ENCODE assay signal across 10 cellular contexts in genomic region chr1:223725578-223725977, GRCh38. TPM values are rescaled to one million over a fixed set of nuclear protein-coding genes. Genes with fewer than 3 reads are reported as not detected.
DNase-seq lines count a peak whose midpoint lies in the region; ATAC-seq and TF ChIP-seq lines count a peak whose summit lies in the region.
"Had no signal": no experiment of that assay in that cellular context is flagged by ENCODE, and none has a peak within 500 bp of the region (broad histone marks: within the 10 kb centered on the region; RNA-seq: fewer than 3 reads in every experiment).

No MANE protein-coding gene starts in this region.

- peak overlapping the region in 1 of 2 experiments; percentile 37 for H2BK12ac ChIP-seq in mesenchymal stem cell (ENCODE audit: low read length in 2 of 2)

- no peak overlapping the region for H3K23ac ChIP-seq in mesenchymal stem cell (ENCODE audit: low read length in 2 of 2)

- H2BK120ac ChIP-seq in mesenchymal stem cell (ENCODE audit: low read depth, low read length), result peak overlapping the region; percentile 9

- H3K9ac ChIP-seq in adipocyte (ENCODE audit: low read length) (peak overlapping the region; percentile 80), mesenchymal stem cell (ENCODE audit: low read length) (peak overlapping the region; percentile 86)

- H3K27me3 ChIP-seq in adipocyte (replicated peaks; ENCODE audit: control insufficient read depth, insufficient read depth, low read length) (no peaks in the 10 kb centered on the region), mesenchymal stem cell (ENCODE audit: control insufficient read depth in 1 of 2, insufficient read depth in 1 of 2, low read length in 2 of 2) (no peaks in the 10 kb centered on the region), tibial nerve (no peaks in the 10 kb centered on the region), HAP-1 (ENCODE audit: low read depth) (no peaks in the 10 kb centered on the region)

- H3K4me2 ChIP-seq in mesenchymal stem cell (ENCODE audit: low read length, poor library complexity, severe bottlenecking), result no peak overlapping the region

- peaks cover 58% of the 10 kb centered on the region for H3K4me1 ChIP-seq in adipocyte (ENCODE audit: control insufficient read depth, insufficient read depth, low read length)
- peaks cover 35% of the 10 kb centered on the region for H3K4me1 ChIP-seq in mesenchymal stem cell (ENCODE audit: control insufficient read depth, insufficient read depth, low read depth, low read length)
- peaks cover 0 to 64% (median 31%) of the 10 kb centered on the region in 4 donors for H3K4me1 ChIP-seq in tibial nerve
- H3K4me1 ChIP-seq in HAP-1, result peaks cover 5% of the 10 kb centered on the region; the same call in 1 of the 2 replicates

- TF ChIP-seq CTCF in tibial nerve (IDR thresholded peaks at IDR 0.05), result no peak

- no peak for TF ChIP-seq POLR2A in tibial nerve (IDR thresholded peaks at IDR 0.05)

- whole genome bisulfite sequencing in mesenchymal stem cell, result 84% methylated on average over 8 of the region's 8 CpGs
- 80 to 89% methylated on average over 8 of the region's 8 CpGs for WGBS in tibial nerve, 2 donors

- H3K27me3 Mint-ChIP-seq in activated T-cell treated with anti-CD3 and anti-CD28 coated beads, Interleukin-2, amount 50 U/mL, for 24 hours, result no peaks in the 10 kb centered on the region

- peaks cover 55% of the 10 kb centered on the region for H3K36me3 Mint-ChIP-seq in activated T-cell treated with anti-CD3 and anti-CD28 coated beads, Interleukin-2, amount 50 U/mL, for 24 hours (ENCODE audit: low read depth)

- H2AK5ac ChIP-seq in mesenchymal stem cell (ENCODE audit: low read length, severe bottlenecking), result peak overlapping the region; percentile 3

- H3K27ac ChIP-seq in mesenchymal stem cell (ENCODE audit: low read length, poor library complexity, severe bottlenecking) (peak overlapping the region; percentile 62), tibial nerve (peak overlapping the region in 3 of 4 donors; percentile 37 to 93 (median 81))

- no peak for ATAC-seq in GM21825 (IDR thresholded peaks at IDR 0.05; ENCODE audit: unreplicated experiment)

- peak overlapping the region in 1 of 2 experiments; percentile 0 for H3K14ac ChIP-seq in mesenchymal stem cell (ENCODE audit: low read length in 2 of 2)

- no peaks in the 10 kb centered on the region for H3K79me1 ChIP-seq in mesenchymal stem cell (replicated peaks; ENCODE audit: low read length, poor library complexity, severe bottlenecking)

- no peak overlapping the region for H4K8ac ChIP-seq in mesenchymal stem cell (ENCODE audit: low read length)

- peak overlapping the region in 1 of 2 experiments; percentile 75 for H3K4ac ChIP-seq in mesenchymal stem cell (ENCODE audit: low read depth in 1 of 2, low read length in 2 of 2)

- no peak overlapping the region for H2AFZ ChIP-seq in mesenchymal stem cell (ENCODE audit: low read depth, low read length)

- H3K18ac ChIP-seq in mesenchymal stem cell (ENCODE audit: low read depth in 1 of 2, low read length in 2 of 2), result peak overlapping the region in 1 of 2 experiments; percentile 68

- H3K27ac Mint-ChIP-seq in activated T-cell treated with anti-CD3 and anti-CD28 coated beads, Interleukin-2, amount 50 U/mL, for 24 hours, result peak overlapping the region; percentile 96

- H3K9me3 Mint-ChIP-seq in activated T-cell treated with anti-CD3 and anti-CD28 coated beads, Interleukin-2, amount 50 U/mL, for 24 hours, result no peaks in the 10 kb centered on the region
- H3K9me3 Mint-ChIP-seq: activated T-cell treated with anti-CD3 and anti-CD28 coated beads, Interleukin-2, amount 50 U/mL, for 72 hours had no signal

- no peak overlapping the region for H3K4me3 Mint-ChIP-seq in activated T-cell treated with anti-CD3 and anti-CD28 coated beads, Interleukin-2, amount 50 U/mL, for 24 hours

- in situ Hi-C loops in HAP-1 (cut with MboI; ENCODE audit: low sequenced_read_pairs), result no loop called here

- H2BK5ac ChIP-seq in mesenchymal stem cell (ENCODE audit: low read depth, low read length, poor library complexity, severe bottlenecking), result no peak overlapping the region

- no peak for DNase-seq in activated T-cell treated with anti-CD3 and anti-CD28 coated beads, Interleukin-2, amount 50 U/mL, for 24 hours
- DNase-seq in activated T-cell treated with anti-CD3 and anti-CD28 coated beads, Interleukin-2, amount 50 U/mL, for 1 hour, result no peak
- no peak for DNase-seq in adipocyte (ENCODE audit: low read depth)
- no peak for DNase-seq in mesenchymal stem cell
- no peak for DNase-seq in tibial nerve (ENCODE audit: low spot score in 2 of 2)
- no peak for DNase-seq in HAP-1 (ENCODE audit: low spot score in 2 of 2)
- DNase-seq in epidermal melanocyte (ENCODE audit: insufficient read length, low spot score), result no peak
- DNase-seq: activated T-cell treated with anti-CD3 and anti-CD28 coated beads, Interleukin-2, amount 50 U/mL, for 72 hours; effector CD4-positive, alpha-beta T cell had no signal

- TF ChIP-seq EP300 in tibial nerve (IDR thresholded peaks at IDR 0.05), result no peak

- H3K36me3 ChIP-seq in adipocyte (ENCODE audit: control insufficient read depth, insufficient read depth, low read length, severe bottlenecking) (peaks cover 38% of the 10 kb centered on the region), mesenchymal stem cell (ENCODE audit: control insufficient read depth in 1 of 2, insufficient read depth in 2 of 2, low read depth in 1 of 2, low read length in 2 of 2) (peaks cover 42 to 67% of the 10 kb centered on the region in 2 experiments), tibial nerve (peaks cover 0 to 45% (median 0%) of the 10 kb centered on the region in 3 donors), HAP-1 (replicated peaks) (peaks cover 28% of the 10 kb centered on the region)

- H3K9me3 ChIP-seq in adipocyte (ENCODE audit: control insufficient read depth, low read length), result no peaks in the 10 kb centered on the region
- no peaks in the 10 kb centered on the region for H3K9me3 ChIP-seq in mesenchymal stem cell (ENCODE audit: control insufficient read depth, low read length)
- H3K9me3 ChIP-seq in tibial nerve, result no peaks in the 10 kb centered on the region
- H3K9me3 ChIP-seq in HAP-1, result no peaks in the 10 kb centered on the region

- H3K4me3 ChIP-seq in adipocyte (ENCODE audit: low read length) (no peak overlapping the region), mesenchymal stem cell (ENCODE audit: insufficient read depth in 1 of 2, low read depth in 1 of 2, low read length in 2 of 2) (no peak overlapping the region), tibial nerve (no peak overlapping the region), HAP-1 (no peak overlapping the region)

- H3K4me1 Mint-ChIP-seq in activated T-cell treated with anti-CD3 and anti-CD28 coated beads, Interleukin-2, amount 50 U/mL, for 24 hours (ENCODE audit: low read depth), result peaks cover 78% of the 10 kb centered on the region

- H4K91ac ChIP-seq in mesenchymal stem cell (ENCODE audit: low read length), result no peak overlapping the region

- no peak overlapping the region for H2BK15ac ChIP-seq in mesenchymal stem cell (ENCODE audit: low read depth, poor library complexity, severe bottlenecking)

RNA-seq across cellular contexts. Expression of gene CAPN2, which starts 13.2 kb away (rescaled TPM):
- polyA plus RNA-seq in mesenchymal stem cell (2013, experiment 1 of 2), result 247 TPM
- polyA plus RNA-seq in mesenchymal stem cell (2013, experiment 2 of 2), result 249 TPM
- total RNA-seq in tibial nerve, result 100 to 1,000 TPM; 160 to 207 (median 177) TPM
